In the genomic region with DNA sequence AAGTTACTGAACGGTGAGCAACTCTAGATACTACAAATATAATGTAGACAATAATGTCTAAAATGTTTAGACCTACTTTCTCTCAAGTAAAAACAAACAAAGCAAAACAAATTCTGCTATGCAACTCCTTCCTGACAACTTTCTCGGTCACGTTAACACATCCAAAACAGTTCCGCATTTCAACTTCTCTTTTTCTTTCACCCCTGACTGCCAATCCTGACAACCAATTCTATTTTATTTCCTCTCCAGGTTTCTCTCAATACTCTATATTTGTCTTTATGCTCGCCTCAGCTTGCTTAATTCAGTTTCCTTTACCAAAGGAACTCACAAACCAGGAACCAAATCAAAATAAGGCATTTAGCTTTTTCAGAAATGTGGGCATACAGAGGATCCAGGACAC, we compare ENCODE assay signal across 1 cellular context.
TF ChIP-seq lines count a peak whose summit lies in the region.

No MANE protein-coding gene starts in this region.

TF ChIP-seq in GM12878, 131 proteins besides CTCF, POLR2A, EP300 and RAD21 (continued from another document):
- TF ChIP-seq, protein P1, sequence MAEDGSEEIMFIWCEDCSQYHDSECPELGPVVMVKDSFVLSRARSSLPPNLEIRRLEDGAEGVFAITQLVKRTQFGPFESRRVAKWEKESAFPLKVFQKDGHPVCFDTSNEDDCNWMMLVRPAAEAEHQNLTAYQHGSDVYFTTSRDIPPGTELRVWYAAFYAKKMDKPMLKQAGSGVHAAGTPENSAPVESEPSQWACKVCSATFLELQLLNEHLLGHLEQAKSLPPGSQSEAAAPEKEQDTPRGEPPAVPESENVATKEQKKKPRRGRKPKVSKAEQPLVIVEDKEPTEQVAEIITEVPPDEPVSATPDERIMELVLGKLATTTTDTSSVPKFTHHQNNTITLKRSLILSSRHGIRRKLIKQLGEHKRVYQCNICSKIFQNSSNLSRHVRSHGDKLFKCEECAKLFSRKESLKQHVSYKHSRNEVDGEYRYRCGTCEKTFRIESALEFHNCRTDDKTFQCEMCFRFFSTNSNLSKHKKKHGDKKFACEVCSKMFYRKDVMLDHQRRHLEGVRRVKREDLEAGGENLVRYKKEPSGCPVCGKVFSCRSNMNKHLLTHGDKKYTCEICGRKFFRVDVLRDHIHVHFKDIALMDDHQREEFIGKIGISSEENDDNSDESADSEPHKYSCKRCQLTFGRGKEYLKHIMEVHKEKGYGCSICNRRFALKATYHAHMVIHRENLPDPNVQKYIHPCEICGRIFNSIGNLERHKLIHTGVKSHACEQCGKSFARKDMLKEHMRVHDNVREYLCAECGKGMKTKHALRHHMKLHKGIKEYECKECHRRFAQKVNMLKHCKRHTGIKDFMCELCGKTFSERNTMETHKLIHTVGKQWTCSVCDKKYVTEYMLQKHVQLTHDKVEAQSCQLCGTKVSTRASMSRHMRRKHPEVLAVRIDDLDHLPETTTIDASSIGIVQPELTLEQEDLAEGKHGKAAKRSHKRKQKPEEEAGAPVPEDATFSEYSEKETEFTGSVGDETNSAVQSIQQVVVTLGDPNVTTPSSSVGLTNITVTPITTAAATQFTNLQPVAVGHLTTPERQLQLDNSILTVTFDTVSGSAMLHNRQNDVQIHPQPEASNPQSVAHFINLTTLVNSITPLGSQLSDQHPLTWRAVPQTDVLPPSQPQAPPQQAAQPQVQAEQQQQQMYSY (CRISPR knock-in tag; IDR thresholded peaks at IDR 0.05) = no peak
- TF ChIP-seq PAX5 (IDR thresholded peaks at IDR 0.05; ENCODE audit: borderline replicate concordance, low read depth, low read length) (no peak), FOXM1 (IDR thresholded peaks at IDR 0.05; ENCODE audit: low read depth, low read length) (no peak), SREBF2 (IDR thresholded peaks at IDR 0.05; ENCODE audit: low read length) (no peak), CREM (IDR thresholded peaks at IDR 0.05; ENCODE audit: low read depth) (no peak), POLR2AphosphoS2 (IDR thresholded peaks at IDR 0.05; ENCODE audit: low read depth, low read length) (no peak), CBX5 (IDR thresholded peaks at IDR 0.05; ENCODE audit: low read depth) (no peak), RBBP5 (conservative IDR thresholded peaks at IDR 0.05) (no peak), TCF7 (IDR thresholded peaks at IDR 0.05; ENCODE audit: borderline replicate concordance) (no peak), TAF1 (IDR thresholded peaks at IDR 0.05; ENCODE audit: borderline replicate concordance, low read depth, low read length) (no peak), JUND (IDR thresholded peaks at IDR 0.05; ENCODE audit: low read depth, low read length) (no peak)
- TF ChIP-seq, protein P2, sequence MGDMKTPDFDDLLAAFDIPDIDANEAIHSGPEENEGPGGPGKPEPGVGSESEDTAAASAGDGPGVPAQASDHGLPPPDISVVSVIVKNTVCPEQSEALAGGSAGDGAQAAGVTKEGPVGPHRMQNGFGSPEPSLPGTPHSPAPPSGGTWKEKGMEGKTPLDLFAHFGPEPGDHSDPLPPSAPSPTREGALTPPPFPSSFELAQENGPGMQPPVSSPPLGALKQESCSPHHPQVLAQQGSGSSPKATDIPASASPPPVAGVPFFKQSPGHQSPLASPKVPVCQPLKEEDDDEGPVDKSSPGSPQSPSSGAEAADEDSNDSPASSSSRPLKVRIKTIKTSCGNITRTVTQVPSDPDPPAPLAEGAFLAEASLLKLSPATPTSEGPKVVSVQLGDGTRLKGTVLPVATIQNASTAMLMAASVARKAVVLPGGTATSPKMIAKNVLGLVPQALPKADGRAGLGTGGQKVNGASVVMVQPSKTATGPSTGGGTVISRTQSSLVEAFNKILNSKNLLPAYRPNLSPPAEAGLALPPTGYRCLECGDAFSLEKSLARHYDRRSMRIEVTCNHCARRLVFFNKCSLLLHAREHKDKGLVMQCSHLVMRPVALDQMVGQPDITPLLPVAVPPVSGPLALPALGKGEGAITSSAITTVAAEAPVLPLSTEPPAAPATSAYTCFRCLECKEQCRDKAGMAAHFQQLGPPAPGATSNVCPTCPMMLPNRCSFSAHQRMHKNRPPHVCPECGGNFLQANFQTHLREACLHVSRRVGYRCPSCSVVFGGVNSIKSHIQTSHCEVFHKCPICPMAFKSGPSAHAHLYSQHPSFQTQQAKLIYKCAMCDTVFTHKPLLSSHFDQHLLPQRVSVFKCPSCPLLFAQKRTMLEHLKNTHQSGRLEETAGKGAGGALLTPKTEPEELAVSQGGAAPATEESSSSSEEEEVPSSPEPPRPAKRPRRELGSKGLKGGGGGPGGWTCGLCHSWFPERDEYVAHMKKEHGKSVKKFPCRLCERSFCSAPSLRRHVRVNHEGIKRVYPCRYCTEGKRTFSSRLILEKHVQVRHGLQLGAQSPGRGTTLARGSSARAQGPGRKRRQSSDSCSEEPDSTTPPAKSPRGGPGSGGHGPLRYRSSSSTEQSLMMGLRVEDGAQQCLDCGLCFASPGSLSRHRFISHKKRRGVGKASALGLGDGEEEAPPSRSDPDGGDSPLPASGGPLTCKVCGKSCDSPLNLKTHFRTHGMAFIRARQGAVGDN (IDR thresholded peaks at IDR 0.05) = no peak
- TF ChIP-seq, protein P3, sequence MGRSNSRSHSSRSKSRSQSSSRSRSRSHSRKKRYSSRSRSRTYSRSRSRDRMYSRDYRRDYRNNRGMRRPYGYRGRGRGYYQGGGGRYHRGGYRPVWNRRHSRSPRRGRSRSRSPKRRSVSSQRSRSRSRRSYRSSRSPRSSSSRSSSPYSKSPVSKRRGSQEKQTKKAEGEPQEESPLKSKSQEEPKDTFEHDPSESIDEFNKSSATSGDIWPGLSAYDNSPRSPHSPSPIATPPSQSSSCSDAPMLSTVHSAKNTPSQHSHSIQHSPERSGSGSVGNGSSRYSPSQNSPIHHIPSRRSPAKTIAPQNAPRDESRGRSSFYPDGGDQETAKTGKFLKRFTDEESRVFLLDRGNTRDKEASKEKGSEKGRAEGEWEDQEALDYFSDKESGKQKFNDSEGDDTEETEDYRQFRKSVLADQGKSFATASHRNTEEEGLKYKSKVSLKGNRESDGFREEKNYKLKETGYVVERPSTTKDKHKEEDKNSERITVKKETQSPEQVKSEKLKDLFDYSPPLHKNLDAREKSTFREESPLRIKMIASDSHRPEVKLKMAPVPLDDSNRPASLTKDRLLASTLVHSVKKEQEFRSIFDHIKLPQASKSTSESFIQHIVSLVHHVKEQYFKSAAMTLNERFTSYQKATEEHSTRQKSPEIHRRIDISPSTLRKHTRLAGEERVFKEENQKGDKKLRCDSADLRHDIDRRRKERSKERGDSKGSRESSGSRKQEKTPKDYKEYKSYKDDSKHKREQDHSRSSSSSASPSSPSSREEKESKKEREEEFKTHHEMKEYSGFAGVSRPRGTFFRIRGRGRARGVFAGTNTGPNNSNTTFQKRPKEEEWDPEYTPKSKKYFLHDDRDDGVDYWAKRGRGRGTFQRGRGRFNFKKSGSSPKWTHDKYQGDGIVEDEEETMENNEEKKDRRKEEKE (IDR thresholded peaks at IDR 0.05) = no peak
- TF ChIP-seq, protein P4, sequence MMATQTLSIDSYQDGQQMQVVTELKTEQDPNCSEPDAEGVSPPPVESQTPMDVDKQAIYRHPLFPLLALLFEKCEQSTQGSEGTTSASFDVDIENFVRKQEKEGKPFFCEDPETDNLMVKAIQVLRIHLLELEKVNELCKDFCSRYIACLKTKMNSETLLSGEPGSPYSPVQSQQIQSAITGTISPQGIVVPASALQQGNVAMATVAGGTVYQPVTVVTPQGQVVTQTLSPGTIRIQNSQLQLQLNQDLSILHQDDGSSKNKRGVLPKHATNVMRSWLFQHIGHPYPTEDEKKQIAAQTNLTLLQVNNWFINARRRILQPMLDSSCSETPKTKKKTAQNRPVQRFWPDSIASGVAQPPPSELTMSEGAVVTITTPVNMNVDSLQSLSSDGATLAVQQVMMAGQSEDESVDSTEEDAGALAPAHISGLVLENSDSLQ (IDR thresholded peaks at IDR 0.05) = peak; percentile 54
- TF ChIP-seq, protein P5, sequence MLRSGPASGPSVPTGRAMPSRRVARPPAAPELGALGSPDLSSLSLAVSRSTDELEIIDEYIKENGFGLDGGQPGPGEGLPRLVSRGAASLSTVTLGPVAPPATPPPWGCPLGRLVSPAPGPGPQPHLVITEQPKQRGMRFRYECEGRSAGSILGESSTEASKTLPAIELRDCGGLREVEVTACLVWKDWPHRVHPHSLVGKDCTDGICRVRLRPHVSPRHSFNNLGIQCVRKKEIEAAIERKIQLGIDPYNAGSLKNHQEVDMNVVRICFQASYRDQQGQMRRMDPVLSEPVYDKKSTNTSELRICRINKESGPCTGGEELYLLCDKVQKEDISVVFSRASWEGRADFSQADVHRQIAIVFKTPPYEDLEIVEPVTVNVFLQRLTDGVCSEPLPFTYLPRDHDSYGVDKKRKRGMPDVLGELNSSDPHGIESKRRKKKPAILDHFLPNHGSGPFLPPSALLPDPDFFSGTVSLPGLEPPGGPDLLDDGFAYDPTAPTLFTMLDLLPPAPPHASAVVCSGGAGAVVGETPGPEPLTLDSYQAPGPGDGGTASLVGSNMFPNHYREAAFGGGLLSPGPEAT (IDR thresholded peaks at IDR 0.05; ENCODE audit: low read depth) = peak; percentile 43; the same call in 1 of the 2 replicates
TF ChIP-seq in GM12878: peak in this region for 7.
